In genomic region chr1:110636149-110636935, GRCh38 we compare ENCODE assay signal across 11 cellular contexts. TPM values are rescaled to one million over a fixed set of nuclear protein-coding genes. Genes with fewer than 3 reads are reported as not detected.
DNase-seq lines count a peak whose midpoint lies in the region; ATAC-seq lines count a peak whose summit lies in the region.
"Had no signal": no experiment of that assay in that cellular context is flagged by ENCODE, and none has a peak within 500 bp of the region (broad histone marks: within the 10 kb centered on the region; RNA-seq: fewer than 3 reads in every experiment).

No MANE protein-coding gene starts in this region.

- H3K4me3 Mint-ChIP-seq in T-cell = peak overlapping the region; percentile 13 to 68 (median 29)
- peak overlapping the region; percentile 62 for H3K4me3 Mint-ChIP-seq in central memory CD8-positive, alpha-beta T cell

- peaks cover under 1 to 14% (median 8%) of the 10 kb centered on the region in 3 donors for H3K9me3 Mint-ChIP-seq in T-cell
- H3K9me3 Mint-ChIP-seq in central memory CD8-positive, alpha-beta T cell = peaks cover 12% of the 10 kb centered on the region

- peak; percentile 31 for DNase-seq in stimulated activated CD4-positive, alpha-beta T cell treated with anti-CD3 and anti-CD28 coated beads, Interleukin-1b, Interleukin-23, amount 100 ng/mL, for 48 hours
- no peak for DNase-seq in stimulated activated CD4-positive, alpha-beta T cell treated with anti-CD3 and anti-CD28 coated beads, Interleukin-2, amount 100 ng/mL, for 24 hours
- DNase-seq in T-cell (peak in 16 of 34 experiments; percentile 15 to 53 (median 30)), NCI-H1105 (lab: John Stamatoyannopoulos, UW) (no peak), DMS79 (lab: John Stamatoyannopoulos, UW) (no peak), NCI-H2227 treated with DMSO at 0.1 percent for 48 hours (lab: John Stamatoyannopoulos, UW) (no peak), DMS 273 treated with DMSO at 0.1 percent for 48 hours (lab: John Stamatoyannopoulos, UW) (no peak)
- DNase-seq in central memory CD8-positive, alpha-beta T cell (ENCODE audit: low spot score in 2 of 2) = no peak
- DNase-seq: NCI-H1105 treated with DMSO at 0.1 percent for 48 hours, NCI-H526 had no signal

- no peaks in the 10 kb centered on the region for H3K27me3 Mint-ChIP-seq in T-cell
- no peaks in the 10 kb centered on the region for H3K27me3 Mint-ChIP-seq in central memory CD8-positive, alpha-beta T cell

- H3K36me3 Mint-ChIP-seq in T-cell = no peaks in the 10 kb centered on the region
- H3K36me3 Mint-ChIP-seq in central memory CD8-positive, alpha-beta T cell (ENCODE audit: insufficient read depth) = peaks cover 1% of the 10 kb centered on the region

- ATAC-seq in T-cell (replicated peaks in 1 of 4) = peak; percentile 33 to 39 (median 37)
- ATAC-seq in central memory CD8-positive, alpha-beta T cell (replicated peaks; ENCODE audit: extremely low read depth, poor library complexity, severe bottlenecking) = peak; percentile 33

- POLR2A ChIA-PET in T-cell (lab: Charles Lee) = interaction anchor here in 1 of 2 donors (1.3 kb wide), 1 partner anchor 13 kb away, joined by 3 read pairs; no protein-coding TSS in a partner anchor

- peaks cover 72 to 80% (median 78%) of the 10 kb centered on the region in 3 donors for H3K4me1 Mint-ChIP-seq in T-cell
- peaks cover 63% of the 10 kb centered on the region for H3K4me1 Mint-ChIP-seq in central memory CD8-positive, alpha-beta T cell

- H3K27ac Mint-ChIP-seq in T-cell = no peak overlapping the region
- peak overlapping the region; percentile 93 for H3K27ac Mint-ChIP-seq in central memory CD8-positive, alpha-beta T cell (ENCODE audit: low read depth)

- CTCF ChIA-PET in T-cell (lab: Charles Lee) = interaction anchor here (1.0 to 2.5 kb wide), 8 partner anchors 10 to 151 kb away, joined by 3 to 11 read pairs (median 3); no protein-coding TSS in a partner anchor

RNA-seq across cellular contexts. Expression of gene KCNA2, which starts 30.2 kb away (rescaled TPM):
- 1 to 10 TPM in 2 of 5 donors, under 1 TPM in 3; 0.46 to 2.7 (median 0.93) TPM for total RNA-seq in T-cell
- total RNA-seq: lung microvascular endothelial cell had no signal

RNA-seq across cellular contexts. Expression of gene KCNA3, which starts 38.4 kb away (rescaled TPM):
- 100 to 1,000 TPM; 101 to 125 (median 110) TPM for total RNA-seq in T-cell
- total RNA-seq: lung microvascular endothelial cell had no signal
